In the genomic region with DNA sequence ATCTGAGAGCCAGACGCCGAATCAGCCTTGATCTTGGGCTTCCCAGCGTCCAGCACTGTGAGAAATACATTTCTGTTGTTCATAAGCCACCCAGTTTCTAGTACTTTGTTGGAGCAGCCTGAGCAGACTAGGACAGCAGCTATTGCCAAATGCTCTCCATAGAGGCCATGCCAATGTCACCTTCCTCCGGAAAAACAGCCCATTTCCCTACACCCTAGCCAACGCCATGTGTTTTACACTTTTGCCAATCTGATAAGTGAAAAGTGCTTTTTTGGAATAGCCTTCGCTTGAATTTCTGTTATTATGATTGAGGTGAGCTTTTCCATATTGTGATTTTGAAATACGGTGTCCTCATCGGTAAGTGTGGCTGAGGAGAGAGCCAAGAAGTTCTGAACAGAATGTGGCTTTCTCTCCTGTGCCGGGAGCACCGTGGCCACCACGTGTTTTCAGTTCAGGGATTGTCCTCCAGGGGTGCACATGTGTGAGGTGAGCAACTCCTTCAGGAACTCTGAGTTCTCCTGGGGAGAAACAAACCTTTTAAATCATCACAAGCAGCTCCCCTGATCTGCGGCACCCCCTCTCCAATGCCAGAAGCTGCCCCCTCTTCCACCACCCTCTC, we compare ENCODE assay signal across 13 cellular contexts. TPM values are rescaled to one million over a fixed set of nuclear protein-coding genes. Genes with fewer than 3 reads are reported as not detected.
DNase-seq lines count a peak whose midpoint lies in the region; ATAC-seq and TF ChIP-seq lines count a peak whose summit lies in the region.
"Had no signal": no experiment of that assay in that cellular context is flagged by ENCODE, and none has a peak within 500 bp of the region (broad histone marks: within the 10 kb centered on the region; RNA-seq: fewer than 3 reads in every experiment).

No MANE protein-coding gene starts in this region.

- H3K4me3 ChIP-seq in fibroblast of villous mesenchyme (ENCODE audit: low read depth, low read length) (no peak overlapping the region), neural progenitor cell (no peak overlapping the region)
- H3K4me3 ChIP-seq: ascending aorta, tibial artery had no signal

- no peaks in the 10 kb centered on the region for H3K79me2 ChIP-seq in neural progenitor cell (ENCODE audit: low read depth)

- POLR2A ChIA-PET in RWPE1 (lab: Yijun Ruan, JAX; ENCODE audit: low non-redundant PET), result no interaction called here

- H3K27ac ChIP-seq in RWPE1 (peak overlapping the region; percentile 47), neural progenitor cell (no peak overlapping the region)
- H3K27ac ChIP-seq: ascending aorta, tibial artery had no signal

- H3K36me3 Mint-ChIP-seq in neural progenitor cell, result no peaks in the 10 kb centered on the region

- H3K9me3 ChIP-seq in neural progenitor cell (ENCODE audit: low read depth), result no peaks in the 10 kb centered on the region
- H3K9me3 ChIP-seq: ascending aorta, tibial artery had no signal

- H3F3A ChIP-seq in neural progenitor cell (ENCODE audit: low read depth), result no peaks in the 10 kb centered on the region

- H3K27me3 Mint-ChIP-seq in neural progenitor cell (ENCODE audit: insufficient read depth, low read depth), result no peaks in the 10 kb centered on the region
- H3K27me3 Mint-ChIP-seq: memory B cell had no signal

- no peaks in the 10 kb centered on the region for H3K27me3 ChIP-seq in neural progenitor cell
- H3K27me3 ChIP-seq: ascending aorta, tibial artery had no signal

- no peaks in the 10 kb centered on the region for H4K20me1 ChIP-seq in neural progenitor cell (ENCODE audit: low read depth)

- CTCF ChIA-PET in RWPE1 (lab: Yijun Ruan, JAX), result interaction anchor here (0.7 kb wide), 2 partner anchors 25 to 244 kb away, joined by 4 to 6 read pairs; no protein-coding TSS in a partner anchor

- no peak overlapping the region for H3K9ac ChIP-seq in neural progenitor cell

- no peak overlapping the region for H2AFZ ChIP-seq in neural progenitor cell (replicated peaks)

- intact Hi-C loops in posterior vena cava (cut with DNase I), result no loop called here

- TF ChIP-seq CTCF in RWPE1 (conservative IDR thresholded peaks at IDR 0.05; ENCODE audit: low read depth), result no peak
- TF ChIP-seq CTCF in fibroblast of villous mesenchyme (IDR thresholded peaks at IDR 0.05; ENCODE audit: insufficient read depth, low read depth, low read length), result peak; percentile 24
- TF ChIP-seq CTCF in neural progenitor cell (IDR thresholded peaks at IDR 0.05), result peak; percentile 37

- H3K4me1 ChIP-seq in neural progenitor cell, result no peaks in the 10 kb centered on the region
- H3K4me1 ChIP-seq: ascending aorta had no signal

- no peak overlapping the region for H3K4me2 ChIP-seq in neural progenitor cell

- H3K36me3 ChIP-seq in neural progenitor cell, result no peaks in the 10 kb centered on the region

- H3K9me3 Mint-ChIP-seq in neural progenitor cell, result no peaks in the 10 kb centered on the region
- H3K9me3 Mint-ChIP-seq: memory B cell had no signal

- no peaks in the 10 kb centered on the region for H3K4me1 Mint-ChIP-seq in neural progenitor cell
- H3K4me1 Mint-ChIP-seq: memory B cell had no signal

- DNase-seq in ELR (ENCODE audit: low read depth), result peak; percentile 38
- no peak for DNase-seq in RWPE1 (ENCODE audit: low spot score)
- no peak for DNase-seq in fibroblast of villous mesenchyme (ENCODE audit: low read depth)
- DNase-seq in neural progenitor cell (ENCODE audit: low spot score), result no peak
- DNase-seq in 8988T, result no peak
- DNase-seq in posterior vena cava (ENCODE audit: low spot score), result no peak
- no peak for DNase-seq in activated naive CD4-positive, alpha-beta T cell (lab: John Stamatoyannopoulos, UW)
- DNase-seq: activated T-cell treated with anti-CD3 and anti-CD28 coated beads for 4 hours, NCI-H187 treated with DMSO at 0.1 percent for 48 hours, tibial artery had no signal

- H3K27ac Mint-ChIP-seq in neural progenitor cell, result no peak overlapping the region
- H3K27ac Mint-ChIP-seq: memory B cell had no signal

- no peak for ATAC-seq in GM19351 (IDR thresholded peaks at IDR 0.05; ENCODE audit: unreplicated experiment)

- no peak overlapping the region for H3K4me3 Mint-ChIP-seq in neural progenitor cell
- H3K4me3 Mint-ChIP-seq: memory B cell had no signal

RNA-seq across cellular contexts. Expression of a gene that starts 35.8 kb away (rescaled TPM):
- total RNA-seq in fibroblast of villous mesenchyme, result 16.0 and 20.0 TPM in 2 replicates
- 38.0 and 43.8 TPM in 2 replicates for total RNA-seq in neural progenitor cell (ENCODE audit: low replicate concordance)
- total RNA-seq in posterior vena cava, result 10 to 100 TPM; 16.6 to 18.6 TPM

RNA-seq across cellular contexts. Expression of a gene that starts 56.3 kb away (rescaled TPM):
- total RNA-seq in fibroblast of villous mesenchyme (2.6 and 4.3 TPM in 2 replicates), neural progenitor cell (ENCODE audit: low replicate concordance) (1.2 and 1.8 TPM in 2 replicates), posterior vena cava (1 to 10 TPM; 2.3 to 5.5 TPM)
